Comparison of ENCODE assay signal across 22 cellular contexts in the genomic region with DNA sequence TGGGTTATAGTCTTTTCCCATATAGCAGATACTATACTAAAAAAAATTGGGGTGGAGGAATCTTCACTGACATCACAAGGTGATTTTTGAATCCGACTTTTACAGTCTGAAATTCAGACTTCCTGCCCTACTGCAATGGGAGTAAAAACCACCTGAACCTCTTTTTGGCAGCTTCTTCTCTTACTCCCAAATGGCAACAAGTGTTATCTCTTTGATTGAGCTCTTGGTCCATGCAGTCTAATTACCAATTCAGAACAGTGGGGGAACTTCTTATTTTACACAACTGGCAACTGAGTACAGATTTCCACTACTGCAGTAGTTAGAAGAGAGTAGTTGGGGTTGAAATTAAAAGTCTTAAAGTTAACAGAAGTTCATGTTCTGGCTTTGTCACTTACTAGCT.
DNase-seq lines count a peak whose midpoint lies in the region; ATAC-seq and TF ChIP-seq lines count a peak whose summit lies in the region.
"Had no signal": no experiment of that assay in that cellular context is flagged by ENCODE, and none has a peak within 500 bp of the region (broad histone marks: within the 10 kb centered on the region; RNA-seq: fewer than 3 reads in every experiment).

No MANE protein-coding gene starts in this region.

- H3K4me3 ChIP-seq in mesodermal cell (ENCODE audit: extremely low read depth, insufficient read depth, low read length, poor library complexity, severe bottlenecking) (no peak overlapping the region), vagina (no peak overlapping the region), psoas muscle (no peak overlapping the region)
- H3K4me3 ChIP-seq: adrenal gland, colonic mucosa, esophagus squamous epithelium, prostate gland, SK-N-MC had no signal

- H3K36me3 ChIP-seq in mesodermal cell (ENCODE audit: control insufficient read depth, insufficient read depth, low read length) (peaks cover 47% of the 10 kb centered on the region), vagina (no peaks in the 10 kb centered on the region), psoas muscle (ENCODE audit: insufficient read depth in 1 of 2, low read depth in 1 of 2) (no peaks in the 10 kb centered on the region)
- H3K36me3 ChIP-seq: colonic mucosa, esophagus squamous epithelium, prostate gland had no signal

- H3K27ac ChIP-seq in mesodermal cell (ENCODE audit: low read depth, low read length, severe bottlenecking) (peak overlapping the region; percentile 0), vagina (peak overlapping the region; percentile 90), psoas muscle (no peak overlapping the region)
- H3K27ac ChIP-seq: brain microvascular endothelial cell, colonic mucosa, SK-N-MC had no signal

- POLR2A ChIA-PET in activated CD4-positive, alpha-beta memory T cell treated with anti-CD3 and anti-CD28 coated beads, Interleukin-2, amount 10 ng/mL, durations not matched to agents 7 days and 5 days (lab: Charles Lee): interaction anchor here (1.6 kb wide), 1 partner anchor 75 kb away, joined by 6 read pairs; no protein-coding TSS in a partner anchor

- ATAC-seq in activated T-cell treated with anti-CD3 and anti-CD28 coated beads, Interleukin-2, amount 50 U/mL, for 72 hours (replicated peaks in 1 of 2): no peak
- no peak for ATAC-seq in activated T-cell treated with anti-CD3 and anti-CD28 coated beads, Interleukin-2, amount 50 U/mL, for 4 hours
- no peak for ATAC-seq in psoas muscle
- ATAC-seq: left ventricle myocardium superior had no signal

- TF ChIP-seq POLR2A in vagina (IDR thresholded peaks at IDR 0.05): no peak

- DNase-seq in activated T-cell treated with anti-CD3 and anti-CD28 coated beads, Interleukin-2, amount 50 U/mL, for 72 hours: no peak
- no peak for DNase-seq in activated T-cell treated with anti-CD3 and anti-CD28 coated beads, Interleukin-2, amount 50 U/mL, for 4 hours
- DNase-seq in activated CD4-positive, alpha-beta memory T cell treated with anti-CD3 and anti-CD28 coated beads, Interleukin-2, amount 10 ng/mL, durations not matched to agents 7 days and 5 days: no peak
- DNase-seq in vagina (ENCODE audit: extremely low spot score in 2 of 2): no peak
- no peak for DNase-seq in NCI-H1436 (lab: John Stamatoyannopoulos, UW)
- DNase-seq in psoas muscle: no peak
- DNase-seq in retina: no peak
- DNase-seq: activated CD4-positive, alpha-beta T cell treated with anti-CD3 and anti-CD28 coated beads, Interleukin-2, amount 50 U/mL, for 4 hours; activated naive CD4-positive, alpha-beta T cell treated with Interleukin-2 at 50 U/mL for 16 hours; adrenal gland; brain microvascular endothelial cell; Calu3; colonic mucosa; DND-41; esophagus squamous epithelium; GOT3; left ventricle myocardium superior; NCI-H146; stimulated activated CD4-positive, alpha-beta T cell treated with anti-CD3 and anti-CD28 coated beads, Interleukin-1b, Interleukin-23, amount 100 ng/mL, for 48 hours had no signal

- H3K4me1 ChIP-seq in mesodermal cell (ENCODE audit: control insufficient read depth, insufficient read depth, low read length, poor library complexity, severe bottlenecking) (peaks cover 46% of the 10 kb centered on the region), vagina (peaks cover 55% of the 10 kb centered on the region), psoas muscle (peaks cover 34% of the 10 kb centered on the region)

- peak overlapping the region in 1 of 2 donors; percentile 3 for H3K4me3 Mint-ChIP-seq in activated T-cell treated with anti-CD3 and anti-CD28 coated beads, Interleukin-2, amount 50 U/mL, for 72 hours
- H3K4me3 Mint-ChIP-seq in activated T-cell treated with anti-CD3 and anti-CD28 coated beads, Interleukin-2, amount 50 U/mL, for 4 hours: no peak overlapping the region
- H3K4me3 Mint-ChIP-seq in activated CD4-positive, alpha-beta memory T cell treated with anti-CD3 and anti-CD28 coated beads, Interleukin-2, amount 10 ng/mL, durations not matched to agents 7 days and 5 days: no peak overlapping the region

- H3K27me3 Mint-ChIP-seq in activated T-cell treated with anti-CD3 and anti-CD28 coated beads, Interleukin-2, amount 50 U/mL, for 72 hours (ENCODE audit: low read depth): no peaks in the 10 kb centered on the region
- no peaks in the 10 kb centered on the region for H3K27me3 Mint-ChIP-seq in activated T-cell treated with anti-CD3 and anti-CD28 coated beads, Interleukin-2, amount 50 U/mL, for 4 hours (ENCODE audit: low read depth)
- H3K27me3 Mint-ChIP-seq in activated CD4-positive, alpha-beta memory T cell treated with anti-CD3 and anti-CD28 coated beads, Interleukin-2, amount 10 ng/mL, durations not matched to agents 7 days and 5 days: no peaks in the 10 kb centered on the region

- intact Hi-C loops in vagina (cut with DNase I) (no loop called here), psoas muscle (cut with DNase I) (no loop called here)

- peaks cover 8 to 13% of the 10 kb centered on the region in 2 donors for H3K36me3 Mint-ChIP-seq in activated T-cell treated with anti-CD3 and anti-CD28 coated beads, Interleukin-2, amount 50 U/mL, for 72 hours (ENCODE audit: insufficient read depth in 2 of 2)
- peaks cover 23% of the 10 kb centered on the region for H3K36me3 Mint-ChIP-seq in activated T-cell treated with anti-CD3 and anti-CD28 coated beads, Interleukin-2, amount 50 U/mL, for 4 hours (ENCODE audit: insufficient read depth)
- peaks cover 40% of the 10 kb centered on the region for H3K36me3 Mint-ChIP-seq in activated CD4-positive, alpha-beta memory T cell treated with anti-CD3 and anti-CD28 coated beads, Interleukin-2, amount 10 ng/mL, durations not matched to agents 7 days and 5 days (ENCODE audit: low read depth)

- no peak for TF ChIP-seq CTCF in vagina (IDR thresholded peaks at IDR 0.05)
- TF ChIP-seq CTCF in psoas muscle (IDR thresholded peaks at IDR 0.05): no peak

- H3K9me3 ChIP-seq in mesodermal cell (ENCODE audit: control insufficient read depth, low read length) (no peaks in the 10 kb centered on the region), vagina (no peaks in the 10 kb centered on the region), psoas muscle (no peaks in the 10 kb centered on the region)
- H3K9me3 ChIP-seq: adrenal gland, colonic mucosa, esophagus squamous epithelium, prostate gland had no signal

- peaks cover 90% of the 10 kb centered on the region for H3K4me1 Mint-ChIP-seq in activated T-cell treated with anti-CD3 and anti-CD28 coated beads, Interleukin-2, amount 50 U/mL, for 72 hours (ENCODE audit: low read depth)
- peaks cover 85% of the 10 kb centered on the region for H3K4me1 Mint-ChIP-seq in activated T-cell treated with anti-CD3 and anti-CD28 coated beads, Interleukin-2, amount 50 U/mL, for 4 hours (ENCODE audit: low read depth)
- peaks cover 76% of the 10 kb centered on the region for H3K4me1 Mint-ChIP-seq in activated CD4-positive, alpha-beta memory T cell treated with anti-CD3 and anti-CD28 coated beads, Interleukin-2, amount 10 ng/mL, durations not matched to agents 7 days and 5 days

- no peaks in the 10 kb centered on the region for H3K27me3 ChIP-seq in vagina
- H3K27me3 ChIP-seq in psoas muscle (ENCODE audit: insufficient read depth in 3 of 3, low read length in 2 of 3): no peaks in the 10 kb centered on the region
- H3K27me3 ChIP-seq: adrenal gland, brain microvascular endothelial cell, colonic mucosa, esophagus squamous epithelium had no signal

- 86% methylated on average over 1 of the region's 1 CpG; no CpG with 5 or more reads in 1 of the 2 experiments for WGBS in mesodermal cell (ENCODE audit: insufficient coverage in 2 of 2), 2 experiments
- WGBS in psoas muscle, 3 donors: 82 to 87% (median 86%) methylated on average over 1 of the region's 1 CpG

- H3K9me3 Mint-ChIP-seq in activated T-cell treated with anti-CD3 and anti-CD28 coated beads, Interleukin-2, amount 50 U/mL, for 72 hours: no peaks in the 10 kb centered on the region
- H3K9me3 Mint-ChIP-seq in activated T-cell treated with anti-CD3 and anti-CD28 coated beads, Interleukin-2, amount 50 U/mL, for 4 hours: no peaks in the 10 kb centered on the region
- no peaks in the 10 kb centered on the region for H3K9me3 Mint-ChIP-seq in activated CD4-positive, alpha-beta memory T cell treated with anti-CD3 and anti-CD28 coated beads, Interleukin-2, amount 10 ng/mL, durations not matched to agents 7 days and 5 days

- peak overlapping the region; percentile 13 for H3K27ac Mint-ChIP-seq in activated T-cell treated with anti-CD3 and anti-CD28 coated beads, Interleukin-2, amount 50 U/mL, for 72 hours
- peak overlapping the region; percentile 14 for H3K27ac Mint-ChIP-seq in activated CD4-positive, alpha-beta memory T cell treated with anti-CD3 and anti-CD28 coated beads, Interleukin-2, amount 10 ng/mL, durations not matched to agents 7 days and 5 days

- CTCF ChIA-PET in activated CD4-positive, alpha-beta memory T cell treated with anti-CD3 and anti-CD28 coated beads, Interleukin-2, amount 10 ng/mL, durations not matched to agents 7 days and 5 days (lab: Charles Lee): interaction anchor here (1.2 to 5.6 kb wide), 4 partner anchors 8 to 75 kb away, joined by 3 to 40 read pairs (median 6); no protein-coding TSS in a partner anchor
